In genomic region chr17:55275894-55276804, GRCh38 we compare ENCODE assay signal across 1 cellular context.
A peak's percentile ranks its signal among the peaks of the same experiment; 100 is the strongest.
TF ChIP-seq lines count a peak whose summit lies in the region.

No MANE protein-coding gene starts in this region.

TF ChIP-seq in HepG2, 621 proteins besides CTCF, POLR2A, EP300 and RAD21 (continued from another document and continues in another):
- TF ChIP-seq REL (CRISPR knock-in tag; conservative IDR thresholded peaks at IDR 0.05) (no peak), NR1H2 (CRISPR knock-in tag; IDR thresholded peaks at IDR 0.05; ENCODE audit: borderline replicate concordance, low read depth) (no peak), PLSCR1 (CRISPR knock-in tag; IDR thresholded peaks at IDR 0.05; ENCODE audit: borderline replicate concordance) (no peak), FIP1L1 (IDR thresholded peaks at IDR 0.05; ENCODE audit: borderline replicate concordance, insufficient read depth, low read depth, low read length) (no peak), POLR2G (IDR thresholded peaks at IDR 0.05; ENCODE audit: low read depth, low read length) (peak; percentile 46; the same call in 1 of the 2 replicates), FOXJ3 (CRISPR knock-in tag; IDR thresholded peaks at IDR 0.05; ENCODE audit: borderline replicate concordance) (no peak), NCOA1 (CRISPR knock-in tag; IDR thresholded peaks at IDR 0.05) (no peak), ZNF800 (CRISPR knock-in tag; IDR thresholded peaks at IDR 0.05) (no peak), KLF16 (CRISPR knock-in tag; IDR thresholded peaks at IDR 0.05) (no peak), CREBL2 (CRISPR knock-in tag; IDR thresholded peaks at IDR 0.05; ENCODE audit: borderline replicate concordance) (no peak), U2AF1 (optimal IDR thresholded peaks at IDR 0.05; ENCODE audit: low read depth, low read length) (no peak), ZNF263 (CRISPR knock-in tag; IDR thresholded peaks at IDR 0.05) (no peak), ZNF543 (CRISPR knock-in tag; IDR thresholded peaks at IDR 0.05) (no peak), ZMYM2 (CRISPR knock-in tag; IDR thresholded peaks at IDR 0.05) (0 out of 2 replicates have a peak, but pooled peaks have one; percentile 34), CENPX (CRISPR knock-in tag; IDR thresholded peaks at IDR 0.05) (no peak), ZNF768 (CRISPR knock-in tag; IDR thresholded peaks at IDR 0.05) (no peak), ZNF740 (CRISPR knock-in tag; IDR thresholded peaks at IDR 0.05) (no peak), DMTF1 (CRISPR knock-in tag; IDR thresholded peaks at IDR 0.05) (no peak), ZNF687 (CRISPR knock-in tag; IDR thresholded peaks at IDR 0.05) (no peak), MYC (CRISPR knock-in tag; IDR thresholded peaks at IDR 0.05; ENCODE audit: borderline replicate concordance) (no peak), ZNF879 (CRISPR knock-in tag; IDR thresholded peaks at IDR 0.05) (no peak), ZNF225 (CRISPR knock-in tag; IDR thresholded peaks at IDR 0.05) (no peak), ZNF777 (CRISPR knock-in tag; IDR thresholded peaks at IDR 0.05) (no peak), NFE2 (CRISPR knock-in tag; IDR thresholded peaks at IDR 0.05) (no peak), ZNF138 (CRISPR knock-in tag; IDR thresholded peaks at IDR 0.05; ENCODE audit: low read depth) (no peak), ZBTB33 (CRISPR knock-in tag; IDR thresholded peaks at IDR 0.05) (no peak), HNF1A (IDR thresholded peaks at IDR 0.05; ENCODE audit: low read depth) (no peak), HNF1A (CRISPR knock-in tag; IDR thresholded peaks at IDR 0.05; ENCODE audit: borderline replicate concordance) (no peak), XRCC5 (optimal IDR thresholded peaks at IDR 0.05; ENCODE audit: low read length) (peak; percentile 50), TCF12 (IDR thresholded peaks at IDR 0.05) (no peak), TCF12 (CRISPR knock-in tag; IDR thresholded peaks at IDR 0.05) (no peak), ARNT2 (CRISPR knock-in tag; IDR thresholded peaks at IDR 0.05; ENCODE audit: low read depth) (0 out of 2 replicates have a peak, but pooled peaks have one; percentile 14), ZNF550 (CRISPR knock-in tag; IDR thresholded peaks at IDR 0.05; ENCODE audit: borderline replicate concordance) (no peak), ZNF121 (CRISPR knock-in tag; IDR thresholded peaks at IDR 0.05) (no peak; the same call in 1 of the 2 replicates), PCBP1 (IDR thresholded peaks at IDR 0.05; ENCODE audit: borderline replicate concordance, low read depth, low read length) (no peak), ZNF17 (CRISPR knock-in tag; IDR thresholded peaks at IDR 0.05) (no peak), KDM5A (IDR thresholded peaks at IDR 0.05; ENCODE audit: borderline replicate concordance, low read length) (no peak), TSC22D2 (CRISPR knock-in tag; IDR thresholded peaks at IDR 0.05; ENCODE audit: borderline replicate concordance) (no peak), ZNF383 (CRISPR knock-in tag; IDR thresholded peaks at IDR 0.05; ENCODE audit: borderline replicate concordance) (no peak), CERS6 (CRISPR knock-in tag; IDR thresholded peaks at IDR 0.05) (no peak), CHD2 (IDR thresholded peaks at IDR 0.05; ENCODE audit: low read depth, low read length) (no peak), ZBTB37 (CRISPR knock-in tag; IDR thresholded peaks at IDR 0.05) (no peak), HNRNPL (IDR thresholded peaks at IDR 0.05; ENCODE audit: low read depth, low read length) (0 out of 2 replicates have a peak, but pooled peaks have one; percentile 24), E2F1 (CRISPR knock-in tag; IDR thresholded peaks at IDR 0.05) (no peak)
